13 cellular contexts compared by ENCODE assay signal in the genomic region with DNA sequence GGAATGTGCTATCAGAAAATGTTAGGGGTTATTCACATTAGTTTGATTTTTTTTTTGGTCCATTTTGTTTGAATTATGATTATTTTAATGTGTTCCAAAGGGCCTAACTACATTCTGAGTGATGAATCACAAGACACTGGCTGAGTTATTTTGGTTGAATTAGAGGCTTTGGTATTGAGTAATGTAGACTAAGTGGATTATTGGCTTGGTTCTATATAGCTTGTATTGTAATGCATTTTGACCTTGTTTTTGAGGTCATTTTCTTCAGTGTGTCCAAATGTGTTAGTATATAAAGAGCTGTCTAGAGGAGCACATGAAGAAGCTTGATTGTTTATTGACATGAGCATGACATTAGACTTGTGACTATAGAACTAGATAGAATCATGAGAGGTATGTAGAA. TPM values are rescaled to one million over a fixed set of nuclear protein-coding genes. Genes with fewer than 3 reads are reported as not detected.
DNase-seq lines count a peak whose midpoint lies in the region; ATAC-seq and TF ChIP-seq lines count a peak whose summit lies in the region.
"Had no signal": no experiment of that assay in that cellular context is flagged by ENCODE, and none has a peak within 500 bp of the region (broad histone marks: within the 10 kb centered on the region; RNA-seq: fewer than 3 reads in every experiment).

No MANE protein-coding gene starts in this region.

- DNase-seq in A673 (ENCODE audit: low spot score) (peak; percentile 24), GM23338 (ENCODE audit: low spot score) (no peak), foreskin fibroblast (peak; percentile 28 to 62), NCI-H524 treated with DMSO at 0.1 percent for 48 hours (lab: John Stamatoyannopoulos, UW) (no peak), COLO668 (lab: John Stamatoyannopoulos, UW; ENCODE audit: unreplicated experiment) (no peak), foreskin keratinocyte (no peak), NCI-H510A treated with DMSO at 0.1 percent for 48 hours (lab: John Stamatoyannopoulos, UW) (no peak)
- DNase-seq: activated effector memory CD4-positive, alpha-beta T cell treated with Interleukin-2 at 50 U/mL for 16 hours; brain microvascular endothelial cell; mesenchymal stem cell; stimulated activated CD4-positive, alpha-beta T cell treated with anti-CD3 and anti-CD28 coated beads, Interleukin-4, amount 100 ng/mL, for 4 hours; transverse colon had no signal

- H3K27me3 Mint-ChIP-seq in GM23338 (ENCODE audit: insufficient read depth, low read depth, poor library complexity), result no peaks in the 10 kb centered on the region

- peaks cover 31% of the 10 kb centered on the region for H3K4me1 Mint-ChIP-seq in GM23338

- H3F3A ChIP-seq in GM23338 (replicated peaks; ENCODE audit: low read depth), result no peaks in the 10 kb centered on the region

- no TSS peak for BruUV-seq in A673 (replicated peaks; lab: Mats Ljungman, UMichigan)

- H3K36me3 Mint-ChIP-seq in GM23338 (ENCODE audit: low read depth), result peaks cover 16% of the 10 kb centered on the region

- H3K9me3 ChIP-seq in A673 (ENCODE audit: low read depth, low read length, poor library complexity, severe bottlenecking), result no peaks in the 10 kb centered on the region
- H3K9me3 ChIP-seq: transverse colon had no signal

- intact Hi-C loops in A673 (cut with micrococcal nuclease; ENCODE audit: unreplicated experiment), result loop anchor here (10.0 kb wide), 1 partner anchor 474 kb away; a partner anchor contains a TSS

- no peak overlapping the region for H2AFZ ChIP-seq in GM23338

- H3K27ac Mint-ChIP-seq in GM23338, result no peak overlapping the region

- no peak overlapping the region for H3K4me3 Mint-ChIP-seq in GM23338

- H3K79me2 ChIP-seq in GM23338 (replicated peaks; ENCODE audit: insufficient read depth), result peaks cover 82% of the 10 kb centered on the region

- H3K9me3 Mint-ChIP-seq in GM23338, result no peaks in the 10 kb centered on the region

- H3K27ac ChIP-seq in A673 (ENCODE audit: low read depth, low read length, poor library complexity, severe bottlenecking), result peak overlapping the region; percentile 13
- no peak overlapping the region for H3K27ac ChIP-seq in GM23338 (ENCODE audit: low read depth)
- no peak overlapping the region for H3K27ac ChIP-seq in foreskin keratinocyte
- H3K27ac ChIP-seq: brain microvascular endothelial cell, transverse colon had no signal

- H3K4me3 ChIP-seq in A673 (ENCODE audit: low read depth, low read length, poor library complexity, severe bottlenecking) (peak overlapping the region; percentile 73), GM23338 (no peak overlapping the region), foreskin fibroblast (ENCODE audit: low read depth in 1 of 2, low read length in 2 of 2) (peak overlapping the region in 1 of 2 donors; percentile 11)
- H3K4me3 ChIP-seq: transverse colon had no signal

- POLR2A ChIA-PET in A673 (lab: Charles Lee; ENCODE audit: low non-redundant PET), result no interaction called here

- no peaks in the 10 kb centered on the region for H3K27me3 ChIP-seq in A673 (replicated peaks; ENCODE audit: insufficient read depth, low read depth, low read length, poor library complexity)
- H3K27me3 ChIP-seq in GM23338 (ENCODE audit: insufficient read depth), result no peaks in the 10 kb centered on the region
- H3K27me3 ChIP-seq in foreskin keratinocyte, result no peaks in the 10 kb centered on the region
- H3K27me3 ChIP-seq: brain microvascular endothelial cell, transverse colon had no signal

- no peak for ATAC-seq in GM23338
- ATAC-seq in SK-N-SH treated with all-trans-retinoic acid at 6 μM for 48 hours, result no peak
- ATAC-seq in foreskin keratinocyte, result no peak

- H3K36me3 ChIP-seq in A673 (ENCODE audit: insufficient read depth, low read length, poor library complexity, severe bottlenecking) (peaks cover 14% of the 10 kb centered on the region), GM23338 (ENCODE audit: insufficient read depth) (peaks cover 6% of the 10 kb centered on the region; the same call in 1 of the 2 replicates)
- H3K36me3 ChIP-seq: brain microvascular endothelial cell, transverse colon had no signal

- no peak for TF ChIP-seq CTCF in A673 (conservative IDR thresholded peaks at IDR 0.05; ENCODE audit: low read depth, low read length)
- no peak for TF ChIP-seq CTCF in GM23338 (conservative IDR thresholded peaks at IDR 0.05; ENCODE audit: low read depth in 2 of 2)
- no peak for TF ChIP-seq CTCF in foreskin fibroblast (IDR thresholded peaks at IDR 0.05; ENCODE audit: low read depth, low read length)
- TF ChIP-seq CTCF in foreskin keratinocyte (conservative IDR thresholded peaks at IDR 0.05), result no peak

- peaks cover 46% of the 10 kb centered on the region for H3K4me1 ChIP-seq in A673 (ENCODE audit: insufficient read depth, low read length, poor library complexity, severe bottlenecking)
- H3K4me1 ChIP-seq in GM23338 (ENCODE audit: insufficient read depth), result peaks cover 27% of the 10 kb centered on the region
- peaks cover 14% of the 10 kb centered on the region for H3K4me1 ChIP-seq in foreskin keratinocyte

- H3K9me2 ChIP-seq in GM23338 (ENCODE audit: insufficient read depth), result no peaks in the 10 kb centered on the region

- peak overlapping the region; percentile 91; the same call in 1 of the 2 replicates for H3K4me2 ChIP-seq in GM23338

- CTCF ChIA-PET in A673 (lab: Charles Lee), result no interaction called here

- peaks cover 54% of the 10 kb centered on the region for H4K20me1 ChIP-seq in GM23338 (replicated peaks; ENCODE audit: insufficient read depth)

TF ChIP-seq in GM23338, 12 proteins besides CTCF, POLR2A, EP300 and RAD21 (continues in another document):
- TF ChIP-seq STAT1 (IDR thresholded peaks at IDR 0.05; ENCODE audit: unreplicated experiment), result no peak

TF ChIP-seq in SK-N-SH treated with all-trans-retinoic acid at 6 μM for 48 hours, 23 proteins besides CTCF, POLR2A, EP300 and RAD21:
- TF ChIP-seq ZFP30 (CRISPR knock-in tag; IDR thresholded peaks at IDR 0.05) (no peak), GLIS3 (CRISPR knock-in tag; IDR thresholded peaks at IDR 0.05) (no peak), ISL1 (CRISPR knock-in tag; IDR thresholded peaks at IDR 0.05) (peak; percentile 97), TCF4 (CRISPR knock-in tag; IDR thresholded peaks at IDR 0.05; ENCODE audit: borderline replicate concordance) (no peak), PPARA (CRISPR knock-in tag; IDR thresholded peaks at IDR 0.05; ENCODE audit: borderline replicate concordance) (no peak), ZC3H10 (CRISPR knock-in tag; IDR thresholded peaks at IDR 0.05) (0 out of 2 replicates have a peak, but pooled peaks have one; percentile 35), RARB (CRISPR knock-in tag; IDR thresholded peaks at IDR 0.05) (no peak), ZNF565 (CRISPR knock-in tag; conservative IDR thresholded peaks at IDR 0.05; ENCODE audit: low read depth) (no peak)
- TF ChIP-seq, protein P1, sequence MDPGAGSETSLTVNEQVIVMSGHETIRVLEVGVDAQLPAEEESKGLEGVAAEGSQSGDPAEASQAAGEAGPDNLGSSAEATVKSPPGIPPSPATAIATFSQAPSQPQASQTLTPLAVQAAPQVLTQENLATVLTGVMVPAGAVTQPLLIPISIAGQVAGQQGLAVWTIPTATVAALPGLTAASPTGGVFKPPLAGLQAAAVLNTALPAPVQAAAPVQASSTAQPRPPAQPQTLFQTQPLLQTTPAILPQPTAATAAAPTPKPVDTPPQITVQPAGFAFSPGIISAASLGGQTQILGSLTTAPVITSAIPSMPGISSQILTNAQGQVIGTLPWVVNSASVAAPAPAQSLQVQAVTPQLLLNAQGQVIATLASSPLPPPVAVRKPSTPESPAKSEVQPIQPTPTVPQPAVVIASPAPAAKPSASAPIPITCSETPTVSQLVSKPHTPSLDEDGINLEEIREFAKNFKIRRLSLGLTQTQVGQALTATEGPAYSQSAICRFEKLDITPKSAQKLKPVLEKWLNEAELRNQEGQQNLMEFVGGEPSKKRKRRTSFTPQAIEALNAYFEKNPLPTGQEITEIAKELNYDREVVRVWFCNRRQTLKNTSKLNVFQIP (CRISPR knock-in tag; IDR thresholded peaks at IDR 0.05; ENCODE audit: borderline replicate concordance, low read depth), result no peak
- TF ChIP-seq, protein P2, sequence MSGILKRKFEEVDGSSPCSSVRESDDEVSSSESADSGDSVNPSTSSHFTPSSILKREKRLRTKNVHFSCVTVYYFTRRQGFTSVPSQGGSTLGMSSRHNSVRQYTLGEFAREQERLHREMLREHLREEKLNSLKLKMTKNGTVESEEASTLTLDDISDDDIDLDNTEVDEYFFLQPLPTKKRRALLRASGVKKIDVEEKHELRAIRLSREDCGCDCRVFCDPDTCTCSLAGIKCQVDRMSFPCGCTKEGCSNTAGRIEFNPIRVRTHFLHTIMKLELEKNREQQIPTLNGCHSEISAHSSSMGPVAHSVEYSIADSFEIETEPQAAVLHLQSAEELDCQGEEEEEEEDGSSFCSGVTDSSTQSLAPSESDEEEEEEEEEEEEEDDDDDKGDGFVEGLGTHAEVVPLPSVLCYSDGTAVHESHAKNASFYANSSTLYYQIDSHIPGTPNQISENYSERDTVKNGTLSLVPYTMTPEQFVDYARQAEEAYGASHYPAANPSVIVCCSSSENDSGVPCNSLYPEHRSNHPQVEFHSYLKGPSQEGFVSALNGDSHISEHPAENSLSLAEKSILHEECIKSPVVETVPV (CRISPR knock-in tag; IDR thresholded peaks at IDR 0.05), result no peak

RNA-seq across cellular contexts. Expression of a gene that starts 3.4 kb away (rescaled TPM):
- total RNA-seq in A673 (2021) (54.4 and 60.1 TPM in 2 replicates), foreskin keratinocyte (16.6 and 19.8 TPM in 2 replicates)
- 21.9 and 28.6 TPM in 2 replicates for total RNA-seq in GM23338 (2014; rRNA removed; shearing (Covaris generic))
- polyA plus RNA-seq in GM23338 (2016; fragmentation: Nextera tagmentation; extraction: Ambion mirVana) (31.1 and 35.1 TPM in 2 replicates), foreskin keratinocyte (9.4 and 13.0 TPM in 2 replicates)

Comparison
In these comparisons a context has a peak if more than half of its experiments do, and no peak if none do; other contexts are left out.
1. DNase-seq: peak in A673 (single experiment) and foreskin fibroblast (2 of 2); none in GM23338 (single experiment), NCI-H524 treated with DMSO at 0.1 percent for 48 hours (single experiment), COLO668 (single experiment), foreskin keratinocyte (0 of 2) and NCI-H510A treated with DMSO at 0.1 percent for 48 hours (single experiment).